1 cellular context compared by ENCODE assay signal in the genomic region with DNA sequence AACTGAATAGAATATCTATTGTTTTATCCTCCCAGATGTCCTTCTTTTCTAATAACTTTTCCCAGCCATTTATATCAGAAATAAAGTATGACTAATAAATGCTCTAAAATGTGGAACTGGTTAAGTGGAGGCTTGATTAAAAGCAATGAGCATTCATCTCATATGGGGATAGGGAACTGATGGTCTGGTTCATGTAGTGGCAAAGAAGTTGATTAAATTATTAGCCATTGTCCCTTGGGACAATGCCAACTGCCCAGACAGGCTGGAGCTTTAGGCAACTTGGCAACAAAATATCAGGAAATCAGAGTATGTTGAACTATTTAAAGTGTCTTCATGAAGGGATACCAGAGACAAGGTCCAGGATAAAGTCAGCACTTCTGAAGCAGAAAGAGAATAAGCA.
A peak's percentile ranks its signal among the peaks of the same experiment; 100 is the strongest.
TF ChIP-seq lines count a peak whose summit lies in the region.

No MANE protein-coding gene starts in this region.

TF ChIP-seq in SK-N-SH, 30 proteins besides CTCF, POLR2A, EP300 and RAD21 (continued from another document):
- TF ChIP-seq, protein P1, sequence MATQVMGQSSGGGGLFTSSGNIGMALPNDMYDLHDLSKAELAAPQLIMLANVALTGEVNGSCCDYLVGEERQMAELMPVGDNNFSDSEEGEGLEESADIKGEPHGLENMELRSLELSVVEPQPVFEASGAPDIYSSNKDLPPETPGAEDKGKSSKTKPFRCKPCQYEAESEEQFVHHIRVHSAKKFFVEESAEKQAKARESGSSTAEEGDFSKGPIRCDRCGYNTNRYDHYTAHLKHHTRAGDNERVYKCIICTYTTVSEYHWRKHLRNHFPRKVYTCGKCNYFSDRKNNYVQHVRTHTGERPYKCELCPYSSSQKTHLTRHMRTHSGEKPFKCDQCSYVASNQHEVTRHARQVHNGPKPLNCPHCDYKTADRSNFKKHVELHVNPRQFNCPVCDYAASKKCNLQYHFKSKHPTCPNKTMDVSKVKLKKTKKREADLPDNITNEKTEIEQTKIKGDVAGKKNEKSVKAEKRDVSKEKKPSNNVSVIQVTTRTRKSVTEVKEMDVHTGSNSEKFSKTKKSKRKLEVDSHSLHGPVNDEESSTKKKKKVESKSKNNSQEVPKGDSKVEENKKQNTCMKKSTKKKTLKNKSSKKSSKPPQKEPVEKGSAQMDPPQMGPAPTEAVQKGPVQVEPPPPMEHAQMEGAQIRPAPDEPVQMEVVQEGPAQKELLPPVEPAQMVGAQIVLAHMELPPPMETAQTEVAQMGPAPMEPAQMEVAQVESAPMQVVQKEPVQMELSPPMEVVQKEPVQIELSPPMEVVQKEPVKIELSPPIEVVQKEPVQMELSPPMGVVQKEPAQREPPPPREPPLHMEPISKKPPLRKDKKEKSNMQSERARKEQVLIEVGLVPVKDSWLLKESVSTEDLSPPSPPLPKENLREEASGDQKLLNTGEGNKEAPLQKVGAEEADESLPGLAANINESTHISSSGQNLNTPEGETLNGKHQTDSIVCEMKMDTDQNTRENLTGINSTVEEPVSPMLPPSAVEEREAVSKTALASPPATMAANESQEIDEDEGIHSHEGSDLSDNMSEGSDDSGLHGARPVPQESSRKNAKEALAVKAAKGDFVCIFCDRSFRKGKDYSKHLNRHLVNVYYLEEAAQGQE (IDR thresholded peaks at IDR 0.05; ENCODE audit: low read depth, low read length), result no peak
- TF ChIP-seq SIN3A (IDR thresholded peaks at IDR 0.05; ENCODE audit: borderline replicate concordance, low read depth, low read length) (no peak), CHD2 (IDR thresholded peaks at IDR 0.05; ENCODE audit: low read length, partially characterized antibody) (peak; percentile 53), TAF1 (IDR thresholded peaks at IDR 0.05; ENCODE audit: borderline replicate concordance, low read depth, low read length) (no peak), RXRA (IDR thresholded peaks at IDR 0.05; ENCODE audit: borderline replicate concordance, low read depth) (no peak), GATA2 (CRISPR knock-in tag; IDR thresholded peaks at IDR 0.05) (peak; percentile 50; the same call in 1 of the 2 replicates), MXI1 (IDR thresholded peaks at IDR 0.05; ENCODE audit: low read depth, low read length) (no peak), FOSL2 (IDR thresholded peaks at IDR 0.05; ENCODE audit: borderline replicate concordance, low read depth) (no peak), ELF1 (IDR thresholded peaks at IDR 0.05) (no peak), GABPA (IDR thresholded peaks at IDR 0.05; ENCODE audit: low read depth) (no peak), YY1 (IDR thresholded peaks at IDR 0.05; ENCODE audit: low read depth) (no peak), FOXM1 (IDR thresholded peaks at IDR 0.05; ENCODE audit: low read depth) (no peak), RCOR1 (IDR thresholded peaks at IDR 0.05; ENCODE audit: low read length) (peak; percentile 84), JUND (IDR thresholded peaks at IDR 0.05) (no peak), NFIC (IDR thresholded peaks at IDR 0.05; ENCODE audit: borderline replicate concordance) (peak; percentile 55; the same call in 1 of the 2 replicates), TEAD4 (IDR thresholded peaks at IDR 0.05; ENCODE audit: borderline replicate concordance, insufficient read depth) (0 out of 2 replicates have a peak, but pooled peaks have one; percentile 13), MEF2A (IDR thresholded peaks at IDR 0.05; ENCODE audit: borderline replicate concordance, low read depth) (no peak), SMC3 (IDR thresholded peaks at IDR 0.05; ENCODE audit: low read depth, low read length) (no peak), TCF12 (IDR thresholded peaks at IDR 0.05) (peak; percentile 50), FOXJ3 (CRISPR knock-in tag; IDR thresholded peaks at IDR 0.05) (no peak), RFX5 (IDR thresholded peaks at IDR 0.05; ENCODE audit: low read length) (no peak; the same call in 1 of the 2 replicates)
- TF ChIP-seq, protein P2, sequence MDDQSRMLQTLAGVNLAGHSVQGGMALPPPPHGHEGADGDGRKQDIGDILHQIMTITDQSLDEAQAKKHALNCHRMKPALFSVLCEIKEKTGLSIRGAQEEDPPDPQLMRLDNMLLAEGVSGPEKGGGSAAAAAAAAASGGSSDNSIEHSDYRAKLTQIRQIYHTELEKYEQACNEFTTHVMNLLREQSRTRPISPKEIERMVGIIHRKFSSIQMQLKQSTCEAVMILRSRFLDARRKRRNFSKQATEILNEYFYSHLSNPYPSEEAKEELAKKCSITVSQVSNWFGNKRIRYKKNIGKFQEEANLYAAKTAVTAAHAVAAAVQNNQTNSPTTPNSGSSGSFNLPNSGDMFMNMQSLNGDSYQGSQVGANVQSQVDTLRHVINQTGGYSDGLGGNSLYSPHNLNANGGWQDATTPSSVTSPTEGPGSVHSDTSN (IDR thresholded peaks at IDR 0.05), result no peak
- TF ChIP-seq, protein P3, sequence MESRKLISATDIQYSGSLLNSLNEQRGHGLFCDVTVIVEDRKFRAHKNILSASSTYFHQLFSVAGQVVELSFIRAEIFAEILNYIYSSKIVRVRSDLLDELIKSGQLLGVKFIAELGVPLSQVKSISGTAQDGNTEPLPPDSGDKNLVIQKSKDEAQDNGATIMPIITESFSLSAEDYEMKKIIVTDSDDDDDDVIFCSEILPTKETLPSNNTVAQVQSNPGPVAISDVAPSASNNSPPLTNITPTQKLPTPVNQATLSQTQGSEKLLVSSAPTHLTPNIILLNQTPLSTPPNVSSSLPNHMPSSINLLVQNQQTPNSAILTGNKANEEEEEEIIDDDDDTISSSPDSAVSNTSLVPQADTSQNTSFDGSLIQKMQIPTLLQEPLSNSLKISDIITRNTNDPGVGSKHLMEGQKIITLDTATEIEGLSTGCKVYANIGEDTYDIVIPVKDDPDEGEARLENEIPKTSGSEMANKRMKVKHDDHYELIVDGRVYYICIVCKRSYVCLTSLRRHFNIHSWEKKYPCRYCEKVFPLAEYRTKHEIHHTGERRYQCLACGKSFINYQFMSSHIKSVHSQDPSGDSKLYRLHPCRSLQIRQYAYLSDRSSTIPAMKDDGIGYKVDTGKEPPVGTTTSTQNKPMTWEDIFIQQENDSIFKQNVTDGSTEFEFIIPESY (IDR thresholded peaks at IDR 0.05; ENCODE audit: borderline replicate concordance, low read depth), result no peak
- TF ChIP-seq, protein P4, sequence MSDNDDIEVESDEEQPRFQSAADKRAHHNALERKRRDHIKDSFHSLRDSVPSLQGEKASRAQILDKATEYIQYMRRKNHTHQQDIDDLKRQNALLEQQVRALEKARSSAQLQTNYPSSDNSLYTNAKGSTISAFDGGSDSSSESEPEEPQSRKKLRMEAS (IDR thresholded peaks at IDR 0.05; ENCODE audit: low read depth), result no peak
- TF ChIP-seq, protein P5, sequence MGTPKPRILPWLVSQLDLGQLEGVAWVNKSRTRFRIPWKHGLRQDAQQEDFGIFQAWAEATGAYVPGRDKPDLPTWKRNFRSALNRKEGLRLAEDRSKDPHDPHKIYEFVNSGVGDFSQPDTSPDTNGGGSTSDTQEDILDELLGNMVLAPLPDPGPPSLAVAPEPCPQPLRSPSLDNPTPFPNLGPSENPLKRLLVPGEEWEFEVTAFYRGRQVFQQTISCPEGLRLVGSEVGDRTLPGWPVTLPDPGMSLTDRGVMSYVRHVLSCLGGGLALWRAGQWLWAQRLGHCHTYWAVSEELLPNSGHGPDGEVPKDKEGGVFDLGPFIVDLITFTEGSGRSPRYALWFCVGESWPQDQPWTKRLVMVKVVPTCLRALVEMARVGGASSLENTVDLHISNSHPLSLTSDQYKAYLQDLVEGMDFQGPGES (IDR thresholded peaks at IDR 0.05; ENCODE audit: low read depth, low read length), result no peak
